ENCODE assay signal across 15 cellular contexts in the genomic region with DNA sequence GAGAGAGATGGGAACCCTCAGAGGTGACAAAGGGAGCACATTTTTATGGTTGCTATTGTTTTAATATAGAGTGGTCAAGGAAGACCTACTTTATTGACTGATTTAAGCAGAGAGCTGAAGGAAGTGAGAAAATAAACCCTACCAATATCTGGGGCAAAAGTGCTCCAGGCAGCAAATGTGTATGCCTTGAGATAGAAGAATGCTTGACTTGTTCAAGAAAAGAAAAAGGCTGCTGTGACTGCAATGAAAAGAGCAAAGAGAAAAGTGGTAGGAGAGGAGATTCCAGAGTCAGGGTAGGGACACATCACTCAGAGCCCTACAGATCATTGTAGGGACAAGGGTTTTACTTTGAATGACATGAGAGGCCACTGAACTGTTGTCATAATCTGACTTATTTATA. TPM values are rescaled to one million over a fixed set of nuclear protein-coding genes. Genes with fewer than 3 reads are reported as not detected.
DNase-seq lines count a peak whose midpoint lies in the region; ATAC-seq and TF ChIP-seq lines count a peak whose summit lies in the region.
"Had no signal": no experiment of that assay in that cellular context is flagged by ENCODE, and none has a peak within 500 bp of the region (broad histone marks: within the 10 kb centered on the region; RNA-seq: fewer than 3 reads in every experiment).

No MANE protein-coding gene starts in this region.

- no peaks in the 10 kb centered on the region for H3K9me3 Mint-ChIP-seq in T-helper 2 cell treated with Interferon-gamma antibody and Interleukin-4, amounts not matched to agents 5 μg/mL and 100 μg/mL, for 36 hours
- H3K9me3 Mint-ChIP-seq in activated B cell treated with CpG ODN at 0.5 μM for 24 hours, result no peaks in the 10 kb centered on the region
- no peaks in the 10 kb centered on the region for H3K9me3 Mint-ChIP-seq in naive B cell
- H3K9me3 Mint-ChIP-seq: CD4-positive, CD25-positive, alpha-beta regulatory T cell had no signal

- ATAC-seq in activated B cell treated with CpG ODN at 0.5 μM for 24 hours (ENCODE audit: low read depth) (no peak), naive B cell (ENCODE audit: low read depth in 2 of 2) (no peak), GM18519 (IDR thresholded peaks at IDR 0.05; ENCODE audit: low FRiP score, unreplicated experiment) (no peak)

- no peak overlapping the region for H3K4me3 Mint-ChIP-seq in T-helper 2 cell treated with Interferon-gamma antibody and Interleukin-4, amounts not matched to agents 5 μg/mL and 100 μg/mL, for 36 hours
- no peak overlapping the region for H3K4me3 Mint-ChIP-seq in activated B cell treated with CpG ODN at 0.5 μM for 24 hours
- H3K4me3 Mint-ChIP-seq in naive B cell, result peak overlapping the region in 2 of 8 donors; percentile 3 to 30
- H3K4me3 Mint-ChIP-seq: CD4-positive, CD25-positive, alpha-beta regulatory T cell had no signal

- intact Hi-C loops in activated B cell treated with CpG ODN at 0.5 μM for 24 hours (cut with micrococcal nuclease), result no loop called here

- POLR2A ChIA-PET in activated B cell treated with CpG ODN at 0.5 μM for 24 hours (lab: Charles Lee), result no interaction called here

- H3K27me3 Mint-ChIP-seq in T-helper 2 cell treated with Interferon-gamma antibody and Interleukin-4, amounts not matched to agents 5 μg/mL and 100 μg/mL, for 36 hours (ENCODE audit: low read depth), result no peaks in the 10 kb centered on the region
- no peaks in the 10 kb centered on the region for H3K27me3 Mint-ChIP-seq in activated B cell treated with CpG ODN at 0.5 μM for 24 hours
- H3K27me3 Mint-ChIP-seq in naive B cell, result no peaks in the 10 kb centered on the region

- DNase-seq in T-helper 2 cell treated with Interferon-gamma antibody and Interleukin-4, amounts not matched to agents 5 μg/mL and 100 μg/mL, for 36 hours (ENCODE audit: low spot score), result no peak
- DNase-seq in T-helper 2 cell (no peak), activated B cell treated with CpG ODN at 0.5 μM for 24 hours (no peak), naive B cell (no peak), SIG-M5 (lab: John Stamatoyannopoulos, UW) (no peak), H4 (ENCODE audit: low spot score) (no peak)
- DNase-seq: 8988T; AML-193; CD4-positive, CD25-positive, alpha-beta regulatory T cell; DND-41; GDM1; HCEC 1CT; KBM-7 had no signal

- peaks cover 26% of the 10 kb centered on the region for H3K4me1 Mint-ChIP-seq in T-helper 2 cell treated with Interferon-gamma antibody and Interleukin-4, amounts not matched to agents 5 μg/mL and 100 μg/mL, for 36 hours (ENCODE audit: low read depth)
- H3K4me1 Mint-ChIP-seq in activated B cell treated with CpG ODN at 0.5 μM for 24 hours (peaks cover 35% of the 10 kb centered on the region), naive B cell (peaks cover 28 to 61% (median 40%) of the 10 kb centered on the region in 3 donors)

- peak overlapping the region; percentile 47 for H3K27ac Mint-ChIP-seq in T-helper 2 cell treated with Interferon-gamma antibody and Interleukin-4, amounts not matched to agents 5 μg/mL and 100 μg/mL, for 36 hours
- peak overlapping the region; percentile 60 for H3K27ac Mint-ChIP-seq in activated B cell treated with CpG ODN at 0.5 μM for 24 hours
- peak overlapping the region in 5 of 6 donors; percentile 0 to 85 (median 76) for H3K27ac Mint-ChIP-seq in naive B cell
- H3K27ac Mint-ChIP-seq: CD4-positive, CD25-positive, alpha-beta regulatory T cell had no signal

- CTCF ChIA-PET in activated B cell treated with CpG ODN at 0.5 μM for 24 hours (lab: Charles Lee), result no interaction called here

- TF ChIP-seq CTCF in activated B cell treated with CpG ODN at 0.5 μM for 24 hours (IDR thresholded peaks at IDR 0.05), result no peak

- H3K36me3 Mint-ChIP-seq in T-helper 2 cell treated with Interferon-gamma antibody and Interleukin-4, amounts not matched to agents 5 μg/mL and 100 μg/mL, for 36 hours (ENCODE audit: low read depth), result peaks cover 69% of the 10 kb centered on the region
- H3K36me3 Mint-ChIP-seq in activated B cell treated with CpG ODN at 0.5 μM for 24 hours (ENCODE audit: low read depth), result peaks cover 71% of the 10 kb centered on the region
- H3K36me3 Mint-ChIP-seq in naive B cell, result peaks cover 31 to 37% of the 10 kb centered on the region in 2 donors
- H3K36me3 Mint-ChIP-seq: CD4-positive, CD25-positive, alpha-beta regulatory T cell had no signal

RNA-seq across cellular contexts. Expression of gene STAP1, which starts 26.0 kb away (rescaled TPM):
- 46.4 and 50.3 TPM in 2 replicates for total RNA-seq in activated B cell treated with CpG ODN at 0.5 μM for 24 hours
- polyA plus RNA-seq in naive B cell (ENCODE audit: low read depth in 6 of 6), result 100 to 1,000 TPM; 166 to 237 (median 224) TPM
- not detected in 2 replicates for total RNA-seq in H4 (2014; rRNA removed; shearing (Covaris generic))
- total RNA-seq: H1 had no signal
- polyA plus RNA-seq: H1 had no signal

RNA-seq across cellular contexts. Expression of gene CENPC, which starts 39.2 kb away (rescaled TPM):
- 40.5 and 46.0 TPM in 2 replicates for total RNA-seq in activated B cell treated with CpG ODN at 0.5 μM for 24 hours
- polyA plus RNA-seq in naive B cell (ENCODE audit: low read depth in 6 of 6), result 10 to 100 TPM; 17.6 to 28.1 (median 21.9) TPM
- total RNA-seq in H4 (2014; rRNA removed; shearing (Covaris generic)), result 8.3 and 11.6 TPM in 2 replicates

Comparison
In these comparisons a context has a peak if more than half of its experiments do, and no peak if none do; other contexts are left out.
1. RNA of gene STAP1, which starts 26.0 kb away (total RNA-seq): 46.4 to 50.3 TPM in activated B cell treated with CpG ODN at 0.5 μM for 24 hours; not detected in H4; every median in the first group is over 10 times any median in the second.
2. Peak in every context shown above with its lines, with median percentiles within 50 percentile points of each other: H3K27ac Mint-ChIP-seq.